Comparison of ENCODE assay signal across 9 cellular contexts in genomic region chr5:137019229-137019628, GRCh38.
"Had no signal": no experiment of that assay in that cellular context is flagged by ENCODE, and none has a peak within 500 bp of the region (broad histone marks: within the 10 kb centered on the region; RNA-seq: fewer than 3 reads in every experiment).

No MANE protein-coding gene starts in this region.

- H3K27ac ChIP-seq: HL-60, KMS-11 had no signal

- H3K36me3 ChIP-seq: HAP-1 had no signal

- DNase-seq: H7, KBM-7 had no signal

- H3K4me3 ChIP-seq: GM23338, HAP-1 had no signal

- H3K9me3 ChIP-seq: HAP-1 had no signal

- ATAC-seq: GM23338, HCT116, HepG2 had no signal

- H3K4me1 ChIP-seq: HAP-1 had no signal

- H3K9ac ChIP-seq: KMS-11 had no signal

- H2AFZ ChIP-seq: GM23338 had no signal

- FAIRE-seq: H1, HepG2 had no signal

- H3K4me2 ChIP-seq: GM23338, KMS-11 had no signal
